11 cellular contexts compared by ENCODE assay signal in the genomic region with DNA sequence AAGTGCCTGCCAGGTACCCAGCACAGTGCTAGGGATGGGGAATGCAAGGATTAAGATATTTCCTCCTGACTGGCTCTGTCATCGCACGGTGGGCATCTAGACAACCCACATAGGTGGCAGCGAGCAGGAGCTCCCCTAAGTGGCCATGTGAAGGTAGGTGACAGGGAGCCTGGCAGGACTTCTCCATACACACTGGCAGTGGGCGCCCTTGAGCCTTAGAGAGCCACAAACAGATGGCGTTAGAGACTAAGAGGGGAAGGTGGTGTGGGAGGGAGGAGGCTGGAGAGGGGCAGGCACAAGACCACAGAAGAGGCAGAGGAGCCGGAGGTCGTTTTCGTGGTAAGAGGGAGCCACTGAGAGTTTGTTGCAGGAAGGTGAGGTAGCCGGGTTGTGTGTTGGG. TPM values are rescaled to one million over a fixed set of nuclear protein-coding genes. Genes with fewer than 3 reads are reported as not detected.
DNase-seq lines count a peak whose midpoint lies in the region; ATAC-seq, FAIRE-seq and TF ChIP-seq lines count a peak whose summit lies in the region.
"Had no signal": no experiment of that assay in that cellular context is flagged by ENCODE, and none has a peak within 500 bp of the region (broad histone marks: within the 10 kb centered on the region; RNA-seq: fewer than 3 reads in every experiment).

No MANE protein-coding gene starts in this region.

- H3K27me3 ChIP-seq in BLaER1: no peaks in the 10 kb centered on the region

- H3K4me1 ChIP-seq in BLaER1: peaks cover 35% of the 10 kb centered on the region
- H3K4me1 ChIP-seq in kidney (ENCODE audit: control insufficient read depth in 1 of 2, insufficient read depth in 1 of 2, low read depth in 1 of 2, low read length in 2 of 2): no peaks in the 10 kb centered on the region

- DNase-seq in GM20000 (ENCODE audit: low spot score): no peak
- DNase-seq in NCI-H510A treated with DMSO at 0.1 percent for 48 hours (lab: John Stamatoyannopoulos, UW): peak; percentile 12
- peak; percentile 34 for DNase-seq in cerebellum (ENCODE audit: low spot score)
- DNase-seq in kidney: no peak
- DNase-seq in SKM-1 (lab: John Stamatoyannopoulos, UW; ENCODE audit: unreplicated experiment): no peak
- no peak for DNase-seq in COLO829 (ENCODE audit: low spot score)
- DNase-seq: activated effector memory CD4-positive, alpha-beta T cell treated with Interleukin-2 at 50 U/mL for 16 hours; islet precursor cell had no signal

- H3K9ac ChIP-seq in BLaER1: no peak overlapping the region
- H3K9ac ChIP-seq in kidney (ENCODE audit: low read length in 2 of 2): no peak overlapping the region

- peaks cover 25% of the 10 kb centered on the region for H3K36me3 ChIP-seq in BLaER1
- no peaks in the 10 kb centered on the region for H3K36me3 ChIP-seq in kidney (ENCODE audit: control insufficient read depth in 1 of 2, insufficient read depth in 2 of 2, low read length in 2 of 2)

- H3K9me3 ChIP-seq in BLaER1 (no peaks in the 10 kb centered on the region), kidney (ENCODE audit: control insufficient read depth in 1 of 2, low read length in 2 of 2) (no peaks in the 10 kb centered on the region)

- no peak for FAIRE-seq in kidney (lab: Jason Lieb, UNC)
- FAIRE-seq: HTR-8/SVneo had no signal

- intact Hi-C loops in kidney (cut with DNase I): no loop called here

- TF ChIP-seq CTCF in GM20000 (IDR thresholded peaks at IDR 0.05; ENCODE audit: extremely low read depth, missing control alignments) (peak; percentile 2), kidney (IDR thresholded peaks at IDR 0.05; ENCODE audit: borderline replicate concordance, extremely low read depth, insufficient read depth) (no peak)

- H3K27ac ChIP-seq in BLaER1 (no peak overlapping the region), kidney (ENCODE audit: low read depth in 2 of 2, low read length in 2 of 2) (no peak overlapping the region)

- H3K4me3 ChIP-seq in BLaER1: no peak overlapping the region
- no peak overlapping the region for H3K4me3 ChIP-seq in kidney (ENCODE audit: low read length in 2 of 2)

- ATAC-seq in HG02885 (IDR thresholded peaks at IDR 0.05; ENCODE audit: poor library complexity, unreplicated experiment): no peak

- H4K20me1 ChIP-seq in BLaER1: no peaks in the 10 kb centered on the region

- 0 out of 2 replicates have a peak overlapping the region, but pooled peaks have one; percentile 16 for H3K4me2 ChIP-seq in BLaER1

RNA-seq across cellular contexts. Expression of a gene that starts 15.2 kb away (rescaled TPM):
- total RNA-seq in cerebellum (5.1 TPM), kidney (2.7 TPM)
- 0.80 TPM for polyA plus RNA-seq in kidney (ENCODE audit: insufficient read depth, low read depth, low replicate concordance)

RNA-seq across cellular contexts. Expression of a gene that starts 45.9 kb away (rescaled TPM):
- total RNA-seq in cerebellum (36.7 TPM), kidney (55.9 TPM)
- 62.7 TPM for polyA plus RNA-seq in kidney (ENCODE audit: insufficient read depth, low read depth, low replicate concordance)

Comparison
In these comparisons a context has a peak if more than half of its experiments do, and no peak if none do; other contexts are left out.
1. DNase-seq: peak in NCI-H510A treated with DMSO at 0.1 percent for 48 hours (single experiment) and cerebellum (single experiment); none in GM20000 (single experiment), kidney (single experiment), SKM-1 (single experiment) and COLO829 (single experiment).